14 cellular contexts compared by ENCODE assay signal in genomic region chr6:14270142-14270893, GRCh38.
DNase-seq lines count a peak whose midpoint lies in the region; FAIRE-seq and TF ChIP-seq lines count a peak whose summit lies in the region.
"Had no signal": no experiment of that assay in that cellular context is flagged by ENCODE, and none has a peak within 500 bp of the region (broad histone marks: within the 10 kb centered on the region; RNA-seq: fewer than 3 reads in every experiment).

No MANE protein-coding gene starts in this region.

- H3K4me1 ChIP-seq in H1 (replicated peaks in 1 of 4; ENCODE audit: control insufficient read depth in 3 of 4, insufficient read depth in 4 of 4, low read length in 3 of 4) (peaks cover 3 to 15% (median 8%) of the 10 kb centered on the region in 4 experiments; a peak in 5 of 7 replicates), endodermal cell (ENCODE audit: control insufficient read depth, insufficient read depth, low read length) (no peaks in the 10 kb centered on the region)

- H4K91ac ChIP-seq in H1 (replicated peaks; ENCODE audit: insufficient read length, low read length): peak overlapping the region; percentile 73

- H3K4ac ChIP-seq in H1 (replicated peaks; ENCODE audit: insufficient read length, low read depth, low read length): no peak overlapping the region

- H2AFZ ChIP-seq in H1 (ENCODE audit: low read length): no peak overlapping the region

- H3K18ac ChIP-seq in H1 (ENCODE audit: extremely low read depth, low read length): no peak overlapping the region

- no peaks in the 10 kb centered on the region for H3K27me3 Mint-ChIP-seq in activated CD4-positive, alpha-beta T cell treated with anti-CD3 and anti-CD28 coated beads, Interleukin-2, amount 10 ng/mL, durations not matched to agents 7 days and 5 days
- peaks cover 75% of the 10 kb centered on the region for H3K27me3 Mint-ChIP-seq in endodermal cell (ENCODE audit: insufficient read depth)
- H3K27me3 Mint-ChIP-seq: CD4-positive, alpha-beta memory T cell had no signal

- TF ChIP-seq RAD21 in H1 (IDR thresholded peaks at IDR 0.05 in 1 of 2, conservative IDR thresholded peaks at IDR 0.05 in 1 of 2; ENCODE audit: low read depth in 2 of 2, low read length in 2 of 2): no peak

- H2AK5ac ChIP-seq in H1 (ENCODE audit: low read depth, low read length): no peak overlapping the region; the same call in 1 of the 2 replicates

- no peaks in the 10 kb centered on the region for H3K79me2 ChIP-seq in H1 (ENCODE audit: control insufficient read depth in 1 of 2, insufficient read depth in 2 of 2, low read length in 2 of 2)

- H3K23me2 ChIP-seq in H1 (ENCODE audit: low read depth, low read length): no peaks in the 10 kb centered on the region; the same call in 1 of the 2 replicates

- H2BK120ac ChIP-seq in H1 (replicated peaks; ENCODE audit: low read depth, low read length): no peak overlapping the region

- H2BK5ac ChIP-seq in H1 (ENCODE audit: low read depth, low read length): no peak overlapping the region

- no peak for DNase-seq in activated CD4-positive, alpha-beta T cell treated with anti-CD3 and anti-CD28 coated beads, Interleukin-2, amount 10 ng/mL, durations not matched to agents 7 days and 5 days
- no peak for DNase-seq in activated CD4-positive, alpha-beta T cell treated with anti-CD3 and anti-CD28 coated beads for 1 hour
- DNase-seq in NCI-H69 (lab: John Stamatoyannopoulos, UW) (peak; percentile 22), H1 (ENCODE audit: low read depth in 1 of 2, low spot score in 2 of 2) (peak in 1 of 2 experiments; percentile 14), NCI-H526 (lab: John Stamatoyannopoulos, UW) (no peak), endodermal cell (no peak), HCEC 1CT (no peak)
- DNase-seq: dermis blood vessel endothelial cell, mesendoderm, NCI-H446 treated with DMSO at 0.1 percent for 48 hours, testis had no signal

- TF ChIP-seq EP300 in H1 (IDR thresholded peaks at IDR 0.05; ENCODE audit: borderline replicate concordance in 1 of 2, low read depth in 2 of 2, low read length in 2 of 2): no peak

- peak overlapping the region; percentile 83; the same call in 1 of the 2 replicates for H2BK15ac ChIP-seq in H1 (ENCODE audit: low read length)

- no peak overlapping the region for H3K4me3 ChIP-seq in H1 (ENCODE audit: extremely low read depth in 1 of 4, insufficient read depth in 2 of 4, low read depth in 3 of 4, low read length in 4 of 4)
- no peak overlapping the region for H3K4me3 ChIP-seq in skin epidermis
- no peak overlapping the region for H3K4me3 ChIP-seq in endodermal cell (ENCODE audit: low read length)
- H3K4me3 ChIP-seq: testis had no signal

- H3K4me3 Mint-ChIP-seq in activated CD4-positive, alpha-beta T cell treated with anti-CD3 and anti-CD28 coated beads, Interleukin-2, amount 10 ng/mL, durations not matched to agents 7 days and 5 days: no peak overlapping the region
- no peak overlapping the region for H3K4me3 Mint-ChIP-seq in endodermal cell

- H3K79me1 ChIP-seq in H1 (ENCODE audit: low read depth, low read length): no peaks in the 10 kb centered on the region

- TF ChIP-seq CTCF in H1 (IDR thresholded peaks at IDR 0.05; ENCODE audit: control extremely low read depth in 1 of 3, insufficient read depth in 1 of 3, low read depth in 1 of 3, low read length in 3 of 3) (no peak), endodermal cell (conservative IDR thresholded peaks at IDR 0.05) (no peak)

- no peak overlapping the region for H4K5ac ChIP-seq in H1 (ENCODE audit: insufficient read length, low read depth, low read length)

- H2BK20ac ChIP-seq in H1 (ENCODE audit: low read length): no peak overlapping the region; the same call in 1 of the 2 replicates

- no peak overlapping the region for H3K27ac ChIP-seq in H1 (ENCODE audit: low read depth, low read length)
- H3K27ac ChIP-seq in skin epidermis: peak overlapping the region in 11 of 21 experiments; percentile 8 to 71 (median 57)
- no peak overlapping the region for H3K27ac ChIP-seq in endodermal cell (ENCODE audit: low read depth, low read length)
- H3K27ac ChIP-seq: testis had no signal

- H3K9ac ChIP-seq in H1 (replicated peaks in 1 of 4; ENCODE audit: extremely low read depth in 1 of 4, low read depth in 3 of 4, low read length in 3 of 4) (no peak overlapping the region), endodermal cell (ENCODE audit: extremely low read depth, low read length, poor library complexity, severe bottlenecking) (no peak overlapping the region)

- H3K56ac ChIP-seq in H1 (replicated peaks; ENCODE audit: insufficient read length, low read depth, low read length): no peak overlapping the region

- no peak overlapping the region for H3K14ac ChIP-seq in H1 (ENCODE audit: insufficient read length)

- FAIRE-seq in H1 (lab: Jason Lieb, UNC): no peak
- FAIRE-seq: GM18507 had no signal

- peaks cover 8 to 9% of the 10 kb centered on the region in 2 experiments; a peak in 2 of 4 replicates for H3K9me3 ChIP-seq in H1 (ENCODE audit: insufficient read depth in 2 of 2, low read depth in 1 of 2, low read length in 1 of 2)
- H3K9me3 ChIP-seq in endodermal cell (ENCODE audit: control insufficient read depth, low read length): peaks cover 32% of the 10 kb centered on the region
- H3K9me3 ChIP-seq: testis had no signal

- no peak overlapping the region for H4K8ac ChIP-seq in H1 (ENCODE audit: extremely low read depth, insufficient read depth, low read length)

- TF ChIP-seq POLR2A in H1 (IDR thresholded peaks at IDR 0.05; ENCODE audit: control extremely low read depth in 1 of 2, low read depth in 2 of 2, low read length in 2 of 2): no peak

- peaks cover 17% of the 10 kb centered on the region for H3K9me3 Mint-ChIP-seq in activated CD4-positive, alpha-beta T cell treated with anti-CD3 and anti-CD28 coated beads, Interleukin-2, amount 10 ng/mL, durations not matched to agents 7 days and 5 days
- peaks cover 7% of the 10 kb centered on the region for H3K9me3 Mint-ChIP-seq in endodermal cell

- peaks cover 55% of the 10 kb centered on the region for H3K4me1 Mint-ChIP-seq in activated CD4-positive, alpha-beta T cell treated with anti-CD3 and anti-CD28 coated beads, Interleukin-2, amount 10 ng/mL, durations not matched to agents 7 days and 5 days
- peaks cover 10% of the 10 kb centered on the region for H3K4me1 Mint-ChIP-seq in endodermal cell

- no peaks in the 10 kb centered on the region for H4K20me1 ChIP-seq in H1 (replicated peaks in 1 of 2; ENCODE audit: control insufficient read depth in 1 of 2, insufficient read depth in 2 of 2, low read length in 2 of 2)

- H3K36me3 Mint-ChIP-seq in activated CD4-positive, alpha-beta T cell treated with anti-CD3 and anti-CD28 coated beads, Interleukin-2, amount 10 ng/mL, durations not matched to agents 7 days and 5 days (ENCODE audit: low read depth): peaks cover 15% of the 10 kb centered on the region
- no peaks in the 10 kb centered on the region for H3K36me3 Mint-ChIP-seq in endodermal cell (ENCODE audit: low read depth)
- H3K36me3 Mint-ChIP-seq: CD4-positive, alpha-beta memory T cell had no signal

- H3K27me3 ChIP-seq in H1 (replicated peaks in 1 of 4; ENCODE audit: control insufficient read depth in 3 of 4, extremely low read depth in 1 of 4, insufficient read depth in 3 of 4, low read length in 3 of 4) (peaks cover 0 to 10% (median 6%) of the 10 kb centered on the region in 4 experiments; a peak in 1 of 7 replicates), endodermal cell (ENCODE audit: control insufficient read depth, insufficient read depth, low read length, poor library complexity, severe bottlenecking) (peaks cover 20% of the 10 kb centered on the region)
- H3K27me3 ChIP-seq: testis had no signal

- H3K27ac Mint-ChIP-seq in activated CD4-positive, alpha-beta T cell treated with anti-CD3 and anti-CD28 coated beads, Interleukin-2, amount 10 ng/mL, durations not matched to agents 7 days and 5 days: peak overlapping the region; percentile 84
- H3K27ac Mint-ChIP-seq in endodermal cell: no peak overlapping the region

- peak overlapping the region; percentile 72; the same call in 1 of the 2 replicates for H2BK12ac ChIP-seq in H1 (ENCODE audit: low read depth, low read length)

- WGBS in H1 (ENCODE audit: extremely low coverage in 1 of 2, insufficient coverage in 1 of 2, insufficient read length in 1 of 2, insufficient replicate concordance in 2 of 2, low coverage in 1 of 2, low lambda C conversion rate in 2 of 2, missing lambda C conversion rate in 1 of 2), 2 experiments: 91% methylated on average over 5 of the region's 5 CpGs; no CpG with 5 or more reads in 1 of the 2 experiments
- WGBS in endodermal cell (ENCODE audit: insufficient coverage in 1 of 2, insufficient read length in 1 of 2), 2 experiments: 92 to 100% methylated on average over 4 to 5 of the region's 5 CpGs

- CTCF ChIA-PET in activated CD4-positive, alpha-beta T cell treated with anti-CD3 and anti-CD28 coated beads, Interleukin-2, amount 10 ng/mL, durations not matched to agents 7 days and 5 days (lab: Charles Lee): interaction anchor here (0.9 to 1.8 kb wide), 4 partner anchors 11 to 441 kb away, joined by 3 to 4 read pairs (median 3); no protein-coding TSS in a partner anchor
- CTCF ChIA-PET in H1 (lab: Charles Lee; ENCODE audit: partially characterized antibody): interaction anchor here (0.6 to 1.8 kb wide), 6 partner anchors 12 to 334 kb away, joined by 3 to 5 read pairs (median 3); no protein-coding TSS in a partner anchor

- no peak overlapping the region for H3K4me2 ChIP-seq in H1 (ENCODE audit: insufficient read depth in 1 of 2, low read depth in 2 of 2, low read length in 2 of 2)

- no peaks in the 10 kb centered on the region; a peak in 1 of 8 replicates for H3K36me3 ChIP-seq in H1 (ENCODE audit: control insufficient read depth in 2 of 4, insufficient read depth in 4 of 4, low read length in 3 of 4)
- no peaks in the 10 kb centered on the region for H3K36me3 ChIP-seq in endodermal cell (ENCODE audit: control insufficient read depth, insufficient read depth, low read length)

- H3K23ac ChIP-seq in H1 (ENCODE audit: insufficient read length): no peak overlapping the region

- POLR2A ChIA-PET in activated CD4-positive, alpha-beta T cell treated with anti-CD3 and anti-CD28 coated beads, Interleukin-2, amount 10 ng/mL, durations not matched to agents 7 days and 5 days (lab: Charles Lee): interaction anchor here (0.6 to 0.7 kb wide), 2 partner anchors 18 to 62 kb away, joined by 3 to 6 read pairs; no protein-coding TSS in a partner anchor
- POLR2A ChIA-PET in H1 (lab: Charles Lee; ENCODE audit: partially characterized antibody): no interaction called here

TF ChIP-seq in H1, 55 proteins besides CTCF, POLR2A, EP300 and RAD21 (continues in another document):
- TF ChIP-seq TBP (IDR thresholded peaks at IDR 0.05; ENCODE audit: low read depth, low read length) (no peak), USF2 (IDR thresholded peaks at IDR 0.05; ENCODE audit: low read length) (no peak), BRCA1 (IDR thresholded peaks at IDR 0.05; ENCODE audit: low read depth, low read length) (no peak), EZH2 (IDR thresholded peaks at IDR 0.05; ENCODE audit: low read depth, low read length, severe bottlenecking) (no peak)

Comparison
In these comparisons a context has a peak if more than half of its experiments do, and no peak if none do; other contexts are left out.
1. H3K27ac ChIP-seq: peak in skin epidermis (11 of 21); none in H1 (single experiment) and endodermal cell (single experiment).